35 cellular contexts compared by ENCODE assay signal in genomic region chr17:22514315-22514714, GRCh38.
DNase-seq lines count a peak whose midpoint lies in the region; ATAC-seq and TF ChIP-seq lines count a peak whose summit lies in the region.
"Had no signal": no experiment of that assay in that cellular context is flagged by ENCODE, and none has a peak within 500 bp of the region (broad histone marks: within the 10 kb centered on the region; RNA-seq: fewer than 3 reads in every experiment).

No MANE protein-coding gene starts in this region.

- intact Hi-C loops in posterior vena cava (cut with DNase I), result no loop called here
- intact Hi-C loops in vagina (cut with DNase I), result loop anchor here (10.0 kb wide), 1 partner anchor 60 kb away; no protein-coding TSS in a partner anchor

- no peak overlapping the region for H3K4me3 Mint-ChIP-seq in osteocyte (ENCODE audit: unreplicated experiment)
- H3K4me3 Mint-ChIP-seq: B cell; CD14-positive monocyte; CD4-positive, alpha-beta memory T cell; CD4-positive, alpha-beta T cell; CD4-positive, CD25-positive, alpha-beta regulatory T cell; CD8-positive, alpha-beta memory T cell; CD8-positive, alpha-beta T cell had no signal

- ATAC-seq in upper lobe of left lung (ENCODE audit: low FRiP score in 2 of 2) (peak; percentile 5 to 43), HG03039 (IDR thresholded peaks at IDR 0.05; ENCODE audit: unreplicated experiment) (no peak), HG03280 (IDR thresholded peaks at IDR 0.05; ENCODE audit: unreplicated experiment) (no peak)
- ATAC-seq: A549; CD8-positive, alpha-beta T cell had no signal

- no peaks in the 10 kb centered on the region for H3K36me3 Mint-ChIP-seq in osteocyte (ENCODE audit: unreplicated experiment)
- H3K36me3 Mint-ChIP-seq: CD14-positive monocyte; CD4-positive, alpha-beta memory T cell; CD4-positive, CD25-positive, alpha-beta regulatory T cell; CD8-positive, alpha-beta memory T cell; CD8-positive, alpha-beta T cell had no signal

- peaks cover 38% of the 10 kb centered on the region for H3K9me3 Mint-ChIP-seq in osteocyte (ENCODE audit: unreplicated experiment)

- no peaks in the 10 kb centered on the region for H3K4me1 Mint-ChIP-seq in osteocyte (ENCODE audit: unreplicated experiment)
- H3K4me1 Mint-ChIP-seq: B cell; CD14-positive monocyte; CD4-positive, alpha-beta memory T cell; CD4-positive, CD25-positive, alpha-beta regulatory T cell; CD8-positive, alpha-beta memory T cell had no signal

- TF ChIP-seq EP300 in upper lobe of left lung (IDR thresholded peaks at IDR 0.05), result no peak

- H3K4me3 ChIP-seq in upper lobe of left lung, result no peak overlapping the region
- no peak overlapping the region for H3K4me3 ChIP-seq in vagina
- no peak overlapping the region for H3K4me3 ChIP-seq in effector memory CD4-positive, alpha-beta T cell (ENCODE audit: insufficient read depth, low read depth, low read length, poor library complexity, severe bottlenecking)
- H3K4me3 ChIP-seq: A549; BLaER1; BLaER1 treated with 17β-estradiol and CSF1 and Interleukin-3, amounts not matched to agents 10 nM and 100 nM had no signal

- DNase-seq in osteocyte (ENCODE audit: extremely low spot score, unreplicated experiment), result peak; percentile 79
- peak; percentile 67 for DNase-seq in posterior vena cava (ENCODE audit: low spot score)
- DNase-seq in upper lobe of left lung, result no peak
- DNase-seq in vagina (ENCODE audit: extremely low spot score in 2 of 2), result peak; percentile 34 to 71
- no peak for DNase-seq in effector memory CD4-positive, alpha-beta T cell
- no peak for DNase-seq in MV-4-11 (lab: John Stamatoyannopoulos, UW)
- DNase-seq: 8988T; ACHN; AML-193; BE2C; C1 segment of cervical spinal cord; Caco-2; Calu3; CD4-positive, alpha-beta memory T cell; CD4-positive, alpha-beta T cell; CD4-positive, CD25-positive, alpha-beta regulatory T cell; CD8-positive, alpha-beta memory T cell; CD8-positive, alpha-beta T cell; COR-L47; DMS 273 treated with DMSO at 0.1 percent for 48 hours; DMS153; DMS53; DMS79; DMS79 treated with DMSO at 0.1 percent for 48 hours; DND-41; EL had no signal

- H3K4me1 ChIP-seq in upper lobe of left lung (no peaks in the 10 kb centered on the region), vagina (no peaks in the 10 kb centered on the region)
- no peaks in the 10 kb centered on the region for H3K4me1 ChIP-seq in effector memory CD4-positive, alpha-beta T cell (ENCODE audit: control insufficient read depth, insufficient read depth, low read length, poor library complexity, severe bottlenecking)
- H3K4me1 ChIP-seq: A549; BE2C; BLaER1; BLaER1 treated with 17β-estradiol and CSF1 and Interleukin-3, amounts not matched to agents 10 nM and 100 nM; Caco-2 had no signal

- H3K27me3 ChIP-seq in upper lobe of left lung (no peaks in the 10 kb centered on the region), vagina (no peaks in the 10 kb centered on the region)
- no peaks in the 10 kb centered on the region for H3K27me3 ChIP-seq in effector memory CD4-positive, alpha-beta T cell (replicated peaks; ENCODE audit: control insufficient read depth, insufficient read depth, low read length, poor library complexity, severe bottlenecking)
- H3K27me3 ChIP-seq: BE2C; BLaER1; BLaER1 treated with 17β-estradiol and CSF1 and Interleukin-3, amounts not matched to agents 10 nM and 100 nM had no signal

- 68 to 74% methylated on average over 6 of the region's 6 CpGs for WGBS in upper lobe of left lung, 2 donors

- no peak overlapping the region for H3K27ac Mint-ChIP-seq in osteocyte (ENCODE audit: unreplicated experiment)
- H3K27ac Mint-ChIP-seq: B cell; CD14-positive monocyte; CD4-positive, alpha-beta memory T cell; CD4-positive, alpha-beta T cell; CD4-positive, CD25-positive, alpha-beta regulatory T cell; CD8-positive, alpha-beta memory T cell; CD8-positive, alpha-beta T cell had no signal

- H3K27me3 Mint-ChIP-seq in osteocyte (ENCODE audit: unreplicated experiment), result no peaks in the 10 kb centered on the region
- H3K27me3 Mint-ChIP-seq: B cell; CD4-positive, alpha-beta memory T cell; CD4-positive, alpha-beta T cell; CD4-positive, CD25-positive, alpha-beta regulatory T cell had no signal

- no peak for TF ChIP-seq CTCF in osteocyte (IDR thresholded peaks at IDR 0.05)
- TF ChIP-seq CTCF in upper lobe of left lung (IDR thresholded peaks at IDR 0.05), result no peak
- TF ChIP-seq CTCF in vagina (IDR thresholded peaks at IDR 0.05), result no peak

- no peak for TF ChIP-seq POLR2A in upper lobe of left lung (IDR thresholded peaks at IDR 0.05)
- TF ChIP-seq POLR2A in vagina (IDR thresholded peaks at IDR 0.05), result no peak

- H3K27ac ChIP-seq in upper lobe of left lung, result no peak overlapping the region
- no peak overlapping the region for H3K27ac ChIP-seq in vagina
- H3K27ac ChIP-seq in effector memory CD4-positive, alpha-beta T cell (ENCODE audit: insufficient read depth, low read length, poor library complexity, severe bottlenecking), result no peak overlapping the region
- H3K27ac ChIP-seq: 22Rv1; A549; BLaER1; BLaER1 treated with 17β-estradiol and CSF1 and Interleukin-3, amounts not matched to agents 10 nM and 100 nM; C4-2B had no signal

- peaks cover 0 to 25% (median 0%) of the 10 kb centered on the region in 4 donors for H3K9me3 ChIP-seq in upper lobe of left lung
- H3K9me3 ChIP-seq in vagina, result no peaks in the 10 kb centered on the region
- no peaks in the 10 kb centered on the region for H3K9me3 ChIP-seq in effector memory CD4-positive, alpha-beta T cell (ENCODE audit: control insufficient read depth, low read length)
- H3K9me3 ChIP-seq: A549; BE2C; BLaER1; BLaER1 treated with 17β-estradiol and CSF1 and Interleukin-3, amounts not matched to agents 10 nM and 100 nM had no signal

- no peaks in the 10 kb centered on the region for H3K36me3 ChIP-seq in upper lobe of left lung
- H3K36me3 ChIP-seq in vagina, result no peaks in the 10 kb centered on the region
- H3K36me3 ChIP-seq in effector memory CD4-positive, alpha-beta T cell (ENCODE audit: control insufficient read depth, insufficient read depth, low read length), result no peaks in the 10 kb centered on the region
- H3K36me3 ChIP-seq: BE2C; BLaER1; BLaER1 treated with 17β-estradiol and CSF1 and Interleukin-3, amounts not matched to agents 10 nM and 100 nM had no signal

Comparison
In these comparisons a context has a peak if more than half of its experiments do, and no peak if none do; other contexts are left out.
1. DNase-seq: peak in osteocyte (single experiment), posterior vena cava (single experiment) and vagina (2 of 2); none in upper lobe of left lung (0 of 2), effector memory CD4-positive, alpha-beta T cell (0 of 3) and MV-4-11 (single experiment).
2. ATAC-seq: peak in upper lobe of left lung (2 of 2); none in HG03039 (single experiment) and HG03280 (single experiment).